ENCODE assay signal across 8 cellular contexts in the genomic region with DNA sequence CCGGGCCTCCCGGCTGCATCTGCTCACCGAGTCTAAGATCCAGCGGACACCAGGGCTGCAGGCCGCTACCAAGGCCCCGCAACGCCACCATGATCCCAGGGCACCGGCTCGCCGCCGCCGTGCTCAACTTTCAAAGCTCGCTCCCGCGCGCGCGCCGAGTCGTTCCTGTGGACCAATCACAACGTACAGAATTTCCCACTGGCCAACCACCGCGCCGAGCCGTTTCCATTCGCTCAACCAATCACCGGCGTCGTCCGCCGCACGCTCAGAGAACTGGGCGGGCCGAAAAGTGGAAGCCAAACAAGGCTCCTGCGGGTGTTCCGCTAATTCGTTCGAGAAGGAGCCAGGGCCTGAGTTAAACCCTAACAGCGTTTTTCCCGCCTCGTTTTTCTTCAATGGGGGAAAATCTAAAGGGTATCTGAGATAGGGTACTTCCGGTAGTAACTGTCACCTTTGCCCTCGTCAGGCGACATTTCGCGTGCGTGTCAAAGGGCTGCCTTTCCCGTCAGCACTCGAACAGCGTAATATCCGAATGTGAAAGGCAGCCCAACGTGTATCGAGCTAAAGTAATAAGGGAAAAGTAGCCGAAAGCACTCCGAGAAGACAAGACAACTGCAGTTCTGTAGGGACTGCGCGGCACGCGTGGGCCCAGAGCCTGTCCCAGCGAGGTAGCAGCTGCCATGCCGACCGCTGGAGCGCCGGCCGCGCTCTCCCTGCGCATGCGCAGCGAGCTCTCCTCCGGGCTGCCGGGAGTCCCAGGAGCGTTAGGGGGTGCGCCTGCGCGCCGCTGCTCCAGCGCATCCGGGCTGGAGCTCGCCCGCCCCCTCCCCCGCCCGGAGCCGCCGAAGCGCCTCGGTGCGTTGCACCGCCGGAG. TPM values are rescaled to one million over a fixed set of nuclear protein-coding genes. Genes with fewer than 3 reads are reported as not detected.
A peak's percentile ranks its signal among the peaks of the same experiment; 100 is the strongest.
DNase-seq lines count a peak whose midpoint lies in the region; ATAC-seq, FAIRE-seq and TF ChIP-seq lines count a peak whose summit lies in the region.

A gene with protein sequence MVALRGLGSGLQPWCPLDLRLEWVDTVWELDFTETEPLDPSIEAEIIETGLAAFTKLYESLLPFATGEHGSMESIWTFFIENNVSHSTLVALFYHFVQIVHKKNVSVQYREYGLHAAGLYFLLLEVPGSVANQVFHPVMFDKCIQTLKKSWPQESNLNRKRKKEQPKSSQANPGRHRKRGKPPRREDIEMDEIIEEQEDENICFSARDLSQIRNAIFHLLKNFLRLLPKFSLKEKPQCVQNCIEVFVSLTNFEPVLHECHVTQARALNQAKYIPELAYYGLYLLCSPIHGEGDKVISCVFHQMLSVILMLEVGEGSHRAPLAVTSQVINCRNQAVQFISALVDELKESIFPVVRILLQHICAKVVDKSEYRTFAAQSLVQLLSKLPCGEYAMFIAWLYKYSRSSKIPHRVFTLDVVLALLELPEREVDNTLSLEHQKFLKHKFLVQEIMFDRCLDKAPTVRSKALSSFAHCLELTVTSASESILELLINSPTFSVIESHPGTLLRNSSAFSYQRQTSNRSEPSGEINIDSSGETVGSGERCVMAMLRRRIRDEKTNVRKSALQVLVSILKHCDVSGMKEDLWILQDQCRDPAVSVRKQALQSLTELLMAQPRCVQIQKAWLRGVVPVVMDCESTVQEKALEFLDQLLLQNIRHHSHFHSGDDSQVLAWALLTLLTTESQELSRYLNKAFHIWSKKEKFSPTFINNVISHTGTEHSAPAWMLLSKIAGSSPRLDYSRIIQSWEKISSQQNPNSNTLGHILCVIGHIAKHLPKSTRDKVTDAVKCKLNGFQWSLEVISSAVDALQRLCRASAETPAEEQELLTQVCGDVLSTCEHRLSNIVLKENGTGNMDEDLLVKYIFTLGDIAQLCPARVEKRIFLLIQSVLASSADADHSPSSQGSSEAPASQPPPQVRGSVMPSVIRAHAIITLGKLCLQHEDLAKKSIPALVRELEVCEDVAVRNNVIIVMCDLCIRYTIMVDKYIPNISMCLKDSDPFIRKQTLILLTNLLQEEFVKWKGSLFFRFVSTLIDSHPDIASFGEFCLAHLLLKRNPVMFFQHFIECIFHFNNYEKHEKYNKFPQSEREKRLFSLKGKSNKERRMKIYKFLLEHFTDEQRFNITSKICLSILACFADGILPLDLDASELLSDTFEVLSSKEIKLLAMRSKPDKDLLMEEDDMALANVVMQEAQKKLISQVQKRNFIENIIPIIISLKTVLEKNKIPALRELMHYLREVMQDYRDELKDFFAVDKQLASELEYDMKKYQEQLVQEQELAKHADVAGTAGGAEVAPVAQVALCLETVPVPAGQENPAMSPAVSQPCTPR (N-terminal part only) (minus strand): TSS at position 132 of the 874 bp plus-strand sequence. CDS start 41 bp downstream, at position 91.
A gene (plus strand): TSS at position 836 of the 874 bp plus-strand sequence. CDS start 452 bp downstream, outside the sequence.

- H3K9me3 ChIP-seq in adrenal gland (replicated peaks in 1 of 3): no peaks in the 10 kb centered on the region
- H3K9me3 ChIP-seq in heart left ventricle: no peaks in the 10 kb centered on the region
- H3K9me3 ChIP-seq in upper lobe of left lung: no peaks in the 10 kb centered on the region

- 0 to 1% (median 0%) methylated on average over 29 to 89 of the region's 89 CpGs for WGBS in adrenal gland, 4 donors
- WGBS in heart left ventricle, 4 donors: 0% methylated on average over 45 to 89 of the region's 89 CpGs
- 0 to 1% methylated on average over 28 to 61 of the region's 89 CpGs for WGBS in upper lobe of left lung, 2 donors

- H3K4me1 ChIP-seq in adrenal gland (replicated peaks in 1 of 2) (peaks cover 14 to 46% of the 10 kb centered on the region in 2 donors), heart left ventricle (peaks cover 4 to 47% (median 35%) of the 10 kb centered on the region in 12 donors), upper lobe of left lung (peaks cover 23 to 47% (median 30%) of the 10 kb centered on the region in 4 donors)

- H3K27ac ChIP-seq in adrenal gland: peak within 1 kb of the TSS; percentile 62 to 92 (median 89)
- peak within 1 kb of the TSS; percentile 90 to 98 (median 94) for H3K27ac ChIP-seq in heart left ventricle
- peak within 1 kb of the TSS; percentile 89 to 92 (median 92) for H3K27ac ChIP-seq in upper lobe of left lung

- H3K4me3 ChIP-seq in adrenal gland: peak within 1 kb of the TSS; percentile 63 to 97 (median 70)
- H3K4me3 ChIP-seq in heart left ventricle: peak within 1 kb of the TSS; percentile 64 to 95 (median 78)
- H3K4me3 ChIP-seq in upper lobe of left lung: peak within 1 kb of the TSS; percentile 85 to 96 (median 93)

- TF ChIP-seq POLR2A in GM12892 (IDR thresholded peaks at IDR 0.05; ENCODE audit: low read depth, low read length): peak; percentile 88
- TF ChIP-seq POLR2A in adrenal gland (IDR thresholded peaks at IDR 0.05): peak; percentile 85 to 93
- TF ChIP-seq POLR2A in heart left ventricle (IDR thresholded peaks at IDR 0.05): peak; percentile 29 to 95
- peak; percentile 90 to 100 (median 98) for TF ChIP-seq POLR2A in upper lobe of left lung (IDR thresholded peaks at IDR 0.05)

- ATAC-seq in HG02852 (IDR thresholded peaks at IDR 0.05; ENCODE audit: unreplicated experiment): peak; percentile 73
- peak; percentile 91 to 97 (median 94) for ATAC-seq in heart left ventricle
- peak; percentile 97 for ATAC-seq in upper lobe of left lung (ENCODE audit: low FRiP score in 2 of 2)

- FAIRE-seq in GM12892 (lab: Jason Lieb, UNC): peak; percentile 95

- intact Hi-C loops in adrenal gland (cut with DNase I) (no loop called here), heart left ventricle (cut with DNase I) (loop anchor here in 3 of 10 donors (1.0 to 10.0 kb wide), 5 partner anchors 29 to 269 kb away; a partner anchor contains a TSS), posterior cingulate gyrus (cut with DNase I) (loop anchor here (2.0 to 10.0 kb wide), 3 partner anchors 29 to 289 kb away; a partner anchor contains a TSS)

- peak in 1 of 6 experiments; percentile 6 for TF ChIP-seq CTCF in adrenal gland (IDR thresholded peaks at IDR 0.05)
- no peak for TF ChIP-seq CTCF in heart left ventricle (IDR thresholded peaks at IDR 0.05)
- peak in 2 of 6 experiments; percentile 34 to 40 for TF ChIP-seq CTCF in upper lobe of left lung (IDR thresholded peaks at IDR 0.05)

- DNase-seq in GM12892 (ENCODE audit: insufficient read length): peak; percentile 92
- DNase-seq in NCI-H146 (lab: John Stamatoyannopoulos, UW): peak; percentile 95
- DNase-seq in T-helper 1 cell: peak; percentile 92 to 97 (median 96)
- peak; percentile 95 to 99 (median 98) for DNase-seq in adrenal gland
- peak; percentile 97 to 98 (median 97) for DNase-seq in heart left ventricle
- peak; percentile 90 to 99 (median 96) for DNase-seq in posterior cingulate gyrus
- peak; percentile 96 to 99 for DNase-seq in upper lobe of left lung

- peak in 1 of 4 donors; percentile 33 for TF ChIP-seq EP300 in upper lobe of left lung (IDR thresholded peaks at IDR 0.05)

- H3K27me3 ChIP-seq in adrenal gland (no peaks in the 10 kb centered on the region), heart left ventricle (no peaks in the 10 kb centered on the region), upper lobe of left lung (no peaks in the 10 kb centered on the region)

- H3K36me3 ChIP-seq in adrenal gland (replicated peaks in 1 of 2) (peaks cover 0 to 10% of the 10 kb centered on the region in 2 donors), heart left ventricle (peaks cover 0 to 19% (median 15%) of the 10 kb centered on the region in 9 donors), upper lobe of left lung (peaks cover 0 to 15% (median 4%) of the 10 kb centered on the region in 4 donors)

RNA-seq across cellular contexts. Expression of the first gene that starts in this region (rescaled TPM):
- 38.0 TPM for polyA plus RNA-seq in GM12892 (2012; ENCODE audit: missing spikeins)
- total RNA-seq in adrenal gland: 10 to 100 TPM in 7 of 8 donors, 1 to 10 TPM in 1; 9.5 to 25.6 (median 17.2) TPM
- 10 to 100 TPM in 1 of 3 donors, 1 to 10 TPM in 2; 6.0 to 10.4 (median 8.5) TPM for polyA plus RNA-seq in adrenal gland
- 10 to 100 TPM in 6 of 9 donors, 1 to 10 TPM in 3; 9.4 to 18.8 (median 11.0) TPM for total RNA-seq in heart left ventricle
- 1 to 10 TPM; 4.7 to 9.8 TPM for polyA plus RNA-seq in heart left ventricle
- total RNA-seq in upper lobe of left lung: 10 to 100 TPM in 5 of 6 donors, 1 to 10 TPM in 1; 9.9 to 32.5 (median 15.8) TPM

RNA-seq across cellular contexts. Expression of the second gene that starts in this region (rescaled TPM):
- 14.7 TPM for polyA plus RNA-seq in GM12892 (2012; ENCODE audit: missing spikeins)
- total RNA-seq in adrenal gland: 10 to 100 TPM; 37.6 to 74.6 (median 46.6) TPM
- polyA plus RNA-seq in adrenal gland: 10 to 100 TPM; 25.3 to 37.7 (median 25.4) TPM
- total RNA-seq in heart left ventricle: 10 to 100 TPM; 35.0 to 49.6 (median 37.8) TPM
- polyA plus RNA-seq in heart left ventricle: 10 to 100 TPM; 19.6 to 36.8 TPM
- 10 to 100 TPM; 27.2 to 42.6 (median 35.8) TPM for total RNA-seq in upper lobe of left lung

Comparison
In these comparisons a context has a peak if more than half of its experiments do, and no peak if none do; other contexts are left out.
1. Peak in every context shown above with its lines: DNase-seq, ATAC-seq, H3K4me3 ChIP-seq and H3K27ac ChIP-seq.